Comparison of ENCODE assay signal across 8 cellular contexts in the genomic region with DNA sequence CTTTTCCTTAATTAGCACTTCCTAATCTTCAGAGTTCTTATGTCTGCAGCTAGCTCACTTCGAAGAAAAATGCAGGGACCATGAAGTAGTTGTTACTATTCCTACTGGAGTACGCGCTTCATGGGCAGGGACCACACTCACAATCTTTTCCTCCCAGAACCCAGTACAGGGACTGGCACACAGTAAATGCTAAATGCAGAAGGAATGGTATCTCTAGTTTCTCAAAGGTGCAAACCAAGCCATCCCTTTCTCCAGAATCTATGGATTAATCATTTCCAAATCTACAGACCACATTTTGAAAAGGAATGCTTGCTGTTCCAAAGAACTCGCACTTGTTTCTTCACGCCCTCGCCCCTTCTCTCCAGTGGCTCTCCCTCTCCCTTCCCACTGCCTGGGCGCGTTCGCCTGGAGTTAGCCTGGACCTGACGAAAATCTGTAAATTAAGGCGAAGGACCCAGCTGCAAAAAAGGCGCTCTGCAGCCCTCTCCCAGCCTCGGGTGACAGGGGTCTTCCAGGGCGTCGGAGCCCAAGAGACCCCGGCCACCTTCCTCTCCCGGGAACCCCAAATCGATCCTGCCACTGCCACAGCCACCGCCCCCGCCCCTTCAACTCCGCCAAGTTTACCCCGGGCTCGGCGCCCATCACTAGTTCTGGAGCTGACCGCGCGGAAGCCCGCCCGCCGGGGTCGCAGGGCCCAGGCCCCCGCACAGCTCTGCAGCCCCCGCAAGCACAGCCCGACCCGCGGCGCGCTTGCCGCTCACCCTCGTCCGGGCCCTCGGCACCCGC. TPM values are rescaled to one million over a fixed set of nuclear protein-coding genes. Genes with fewer than 3 reads are reported as not detected.
A peak's percentile ranks its signal among the peaks of the same experiment; 100 is the strongest.
DNase-seq lines count a peak whose midpoint lies in the region; ATAC-seq and TF ChIP-seq lines count a peak whose summit lies in the region.

No MANE protein-coding gene starts in this region.

- peak overlapping the region; percentile 50 to 72 for H3K9ac ChIP-seq in liver (ENCODE audit: low read depth in 1 of 2, low read length in 2 of 2)

- WGBS in liver, result under 1% methylated on average over 43 of the region's 43 CpGs
- WGBS in thyroid gland, 2 donors, result 1% methylated on average over 17 to 18 of the region's 43 CpGs

- H3K36me3 ChIP-seq in liver (ENCODE audit: control insufficient read depth in 4 of 4, insufficient read depth in 3 of 4, low read depth in 1 of 4, low read length in 3 of 4) (peaks cover 0 to 4% (median 0%) of the 10 kb centered on the region in 4 donors), thyroid gland (no peaks in the 10 kb centered on the region)

- H3K27me3 ChIP-seq in liver (ENCODE audit: control insufficient read depth in 4 of 4, insufficient read depth in 4 of 4, low read length in 3 of 4) (no peaks in the 10 kb centered on the region), thyroid gland (no peaks in the 10 kb centered on the region)

- DNase-seq in COLO829 (ENCODE audit: low spot score), result peak; percentile 21
- DNase-seq in LHCN-M2 (ENCODE audit: low read depth), result peak; percentile 19
- peak in 1 of 2 donors; percentile 17 for DNase-seq in thyroid gland
- DNase-seq in HuH-7.5 (ENCODE audit: low spot score), result no peak

- no peaks in the 10 kb centered on the region for H3K9me3 ChIP-seq in liver (ENCODE audit: control insufficient read depth in 4 of 4, low read length in 3 of 4)
- H3K9me3 ChIP-seq in thyroid gland, result no peaks in the 10 kb centered on the region

- H3K4me3 ChIP-seq in liver (ENCODE audit: low read depth in 1 of 3, low read length in 3 of 3) (peak overlapping the region; percentile 86 to 97 (median 89)), thyroid gland (replicated peaks in 1 of 3) (peak overlapping the region; percentile 68 to 94 (median 89))

- no peak for TF ChIP-seq POLR2A in thyroid gland (IDR thresholded peaks at IDR 0.05)

- H3K9me3 Mint-ChIP-seq in brain, result no peaks in the 10 kb centered on the region

- intact Hi-C loops in thyroid gland (cut with DNase I), result no loop called here

- peaks cover 4 to 32% (median 16%) of the 10 kb centered on the region in 4 donors for H3K4me1 ChIP-seq in liver (ENCODE audit: control insufficient read depth in 4 of 4, insufficient read depth in 4 of 4, low read length in 3 of 4)
- peaks cover 15 to 32% of the 10 kb centered on the region in 2 donors for H3K4me1 ChIP-seq in thyroid gland

- no peak for TF ChIP-seq CTCF in brain (conservative IDR thresholded peaks at IDR 0.05)
- TF ChIP-seq CTCF in liver (IDR thresholded peaks at IDR 0.05; ENCODE audit: low read depth, low read length, missing input control), result no peak
- TF ChIP-seq CTCF in thyroid gland (IDR thresholded peaks at IDR 0.05), result peak in 1 of 6 experiments; percentile 32

- peaks cover 16% of the 10 kb centered on the region for H3K36me3 Mint-ChIP-seq in brain

- H3K27ac Mint-ChIP-seq in brain, result peak overlapping the region; percentile 87 to 98 (median 93)

- peaks cover 12% of the 10 kb centered on the region for H3K27me3 Mint-ChIP-seq in brain

- TF ChIP-seq RAD21 in liver (IDR thresholded peaks at IDR 0.05), result no peak

- peaks cover 55% of the 10 kb centered on the region for H3K4me1 Mint-ChIP-seq in brain

- H3K27ac ChIP-seq in liver (ENCODE audit: low read depth in 1 of 2, low read length in 2 of 2), result peak overlapping the region; percentile 91 to 92
- peak overlapping the region; percentile 74 to 90 (median 74) for H3K27ac ChIP-seq in thyroid gland

- no peak for ATAC-seq in GM18873 (IDR thresholded peaks at IDR 0.05; ENCODE audit: low FRiP score, unreplicated experiment)
- ATAC-seq in GM21360 (IDR thresholded peaks at IDR 0.05; ENCODE audit: unreplicated experiment), result no peak

- peak overlapping the region; percentile 95 to 100 (median 98) for H3K4me3 Mint-ChIP-seq in brain

TF ChIP-seq in liver, 16 proteins besides CTCF, POLR2A, EP300 and RAD21:
- TF ChIP-seq HNF4G (IDR thresholded peaks at IDR 0.05) (no peak), RXRA (IDR thresholded peaks at IDR 0.05) (no peak), FOXA1 (IDR thresholded peaks at IDR 0.05) (no peak), JUND (IDR thresholded peaks at IDR 0.05) (no peak), FOXA2 (IDR thresholded peaks at IDR 0.05) (no peak), HNF4A (conservative IDR thresholded peaks at IDR 0.05) (no peak), GABPA (IDR thresholded peaks at IDR 0.05 in 1 of 2, conservative IDR thresholded peaks at IDR 0.05 in 1 of 2) (no peak), TAF1 (conservative IDR thresholded peaks at IDR 0.05) (no peak), YY1 (IDR thresholded peaks at IDR 0.05) (no peak), NR2F2 (IDR thresholded peaks at IDR 0.05) (no peak), SP1 (IDR thresholded peaks at IDR 0.05) (no peak), EGR1 (IDR thresholded peaks at IDR 0.05; ENCODE audit: low read depth in 2 of 2) (no peak)
- TF ChIP-seq, protein P1, sequence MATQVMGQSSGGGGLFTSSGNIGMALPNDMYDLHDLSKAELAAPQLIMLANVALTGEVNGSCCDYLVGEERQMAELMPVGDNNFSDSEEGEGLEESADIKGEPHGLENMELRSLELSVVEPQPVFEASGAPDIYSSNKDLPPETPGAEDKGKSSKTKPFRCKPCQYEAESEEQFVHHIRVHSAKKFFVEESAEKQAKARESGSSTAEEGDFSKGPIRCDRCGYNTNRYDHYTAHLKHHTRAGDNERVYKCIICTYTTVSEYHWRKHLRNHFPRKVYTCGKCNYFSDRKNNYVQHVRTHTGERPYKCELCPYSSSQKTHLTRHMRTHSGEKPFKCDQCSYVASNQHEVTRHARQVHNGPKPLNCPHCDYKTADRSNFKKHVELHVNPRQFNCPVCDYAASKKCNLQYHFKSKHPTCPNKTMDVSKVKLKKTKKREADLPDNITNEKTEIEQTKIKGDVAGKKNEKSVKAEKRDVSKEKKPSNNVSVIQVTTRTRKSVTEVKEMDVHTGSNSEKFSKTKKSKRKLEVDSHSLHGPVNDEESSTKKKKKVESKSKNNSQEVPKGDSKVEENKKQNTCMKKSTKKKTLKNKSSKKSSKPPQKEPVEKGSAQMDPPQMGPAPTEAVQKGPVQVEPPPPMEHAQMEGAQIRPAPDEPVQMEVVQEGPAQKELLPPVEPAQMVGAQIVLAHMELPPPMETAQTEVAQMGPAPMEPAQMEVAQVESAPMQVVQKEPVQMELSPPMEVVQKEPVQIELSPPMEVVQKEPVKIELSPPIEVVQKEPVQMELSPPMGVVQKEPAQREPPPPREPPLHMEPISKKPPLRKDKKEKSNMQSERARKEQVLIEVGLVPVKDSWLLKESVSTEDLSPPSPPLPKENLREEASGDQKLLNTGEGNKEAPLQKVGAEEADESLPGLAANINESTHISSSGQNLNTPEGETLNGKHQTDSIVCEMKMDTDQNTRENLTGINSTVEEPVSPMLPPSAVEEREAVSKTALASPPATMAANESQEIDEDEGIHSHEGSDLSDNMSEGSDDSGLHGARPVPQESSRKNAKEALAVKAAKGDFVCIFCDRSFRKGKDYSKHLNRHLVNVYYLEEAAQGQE (IDR thresholded peaks at IDR 0.05), result no peak
- TF ChIP-seq, protein P2, sequence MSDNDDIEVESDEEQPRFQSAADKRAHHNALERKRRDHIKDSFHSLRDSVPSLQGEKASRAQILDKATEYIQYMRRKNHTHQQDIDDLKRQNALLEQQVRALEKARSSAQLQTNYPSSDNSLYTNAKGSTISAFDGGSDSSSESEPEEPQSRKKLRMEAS (IDR thresholded peaks at IDR 0.05), result no peak
- TF ChIP-seq, protein P3, sequence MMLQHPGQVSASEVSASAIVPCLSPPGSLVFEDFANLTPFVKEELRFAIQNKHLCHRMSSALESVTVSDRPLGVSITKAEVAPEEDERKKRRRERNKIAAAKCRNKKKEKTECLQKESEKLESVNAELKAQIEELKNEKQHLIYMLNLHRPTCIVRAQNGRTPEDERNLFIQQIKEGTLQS (IDR thresholded peaks at IDR 0.05), result no peak
- TF ChIP-seq, protein P4, sequence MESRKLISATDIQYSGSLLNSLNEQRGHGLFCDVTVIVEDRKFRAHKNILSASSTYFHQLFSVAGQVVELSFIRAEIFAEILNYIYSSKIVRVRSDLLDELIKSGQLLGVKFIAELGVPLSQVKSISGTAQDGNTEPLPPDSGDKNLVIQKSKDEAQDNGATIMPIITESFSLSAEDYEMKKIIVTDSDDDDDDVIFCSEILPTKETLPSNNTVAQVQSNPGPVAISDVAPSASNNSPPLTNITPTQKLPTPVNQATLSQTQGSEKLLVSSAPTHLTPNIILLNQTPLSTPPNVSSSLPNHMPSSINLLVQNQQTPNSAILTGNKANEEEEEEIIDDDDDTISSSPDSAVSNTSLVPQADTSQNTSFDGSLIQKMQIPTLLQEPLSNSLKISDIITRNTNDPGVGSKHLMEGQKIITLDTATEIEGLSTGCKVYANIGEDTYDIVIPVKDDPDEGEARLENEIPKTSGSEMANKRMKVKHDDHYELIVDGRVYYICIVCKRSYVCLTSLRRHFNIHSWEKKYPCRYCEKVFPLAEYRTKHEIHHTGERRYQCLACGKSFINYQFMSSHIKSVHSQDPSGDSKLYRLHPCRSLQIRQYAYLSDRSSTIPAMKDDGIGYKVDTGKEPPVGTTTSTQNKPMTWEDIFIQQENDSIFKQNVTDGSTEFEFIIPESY (IDR thresholded peaks at IDR 0.05), result no peak

RNA-seq across cellular contexts. Expression of a gene that starts 0.6 kb away (rescaled TPM):
- total RNA-seq in LHCN-M2 (2014; rRNA removed) (304 and 320 TPM in 2 replicates), liver (100 to 1,000 TPM; 201 to 502 TPM), thyroid gland (100 to 1,000 TPM; 172 to 749 (median 498) TPM)
- polyA plus RNA-seq in LHCN-M2 (2012), result 138 TPM
- polyA plus RNA-seq in brain (ENCODE audit: insufficient read depth, low read depth, low replicate concordance) (69.5 TPM), liver (100 to 1,000 TPM; 133 to 265 TPM)
